In genomic region chr1:110345480-110345879, GRCh38 we compare ENCODE assay signal across 13 cellular contexts. TPM values are rescaled to one million over a fixed set of nuclear protein-coding genes. Genes with fewer than 3 reads are reported as not detected.
DNase-seq lines count a peak whose midpoint lies in the region; ATAC-seq, FAIRE-seq and TF ChIP-seq lines count a peak whose summit lies in the region.
"Had no signal": no experiment of that assay in that cellular context is flagged by ENCODE, and none has a peak within 500 bp of the region (broad histone marks: within the 10 kb centered on the region; RNA-seq: fewer than 3 reads in every experiment).

No MANE protein-coding gene starts in this region.

- H3F3A ChIP-seq in DOHH2 (ENCODE audit: control insufficient read depth, insufficient read depth): no peaks in the 10 kb centered on the region

- H3K27me3 ChIP-seq in BE2C: no peaks in the 10 kb centered on the region
- H3K27me3 ChIP-seq in DOHH2 (ENCODE audit: control insufficient read depth, low read length): no peaks in the 10 kb centered on the region
- no peaks in the 10 kb centered on the region for H3K27me3 ChIP-seq in A673 (replicated peaks; ENCODE audit: insufficient read depth, low read depth, low read length, poor library complexity)

- H3K4me1 ChIP-seq in BE2C: peaks cover 5% of the 10 kb centered on the region
- peaks cover 93% of the 10 kb centered on the region for H3K4me1 ChIP-seq in DOHH2 (ENCODE audit: control insufficient read depth, low read length)
- peaks cover 50% of the 10 kb centered on the region for H3K4me1 ChIP-seq in A673 (ENCODE audit: insufficient read depth, low read length, poor library complexity, severe bottlenecking)

- H3K9me3 Mint-ChIP-seq in activated B cell treated with CpG ODN at 0.5 μM for 24 hours: no peaks in the 10 kb centered on the region
- no peaks in the 10 kb centered on the region for H3K9me3 Mint-ChIP-seq in memory B cell

- intact Hi-C loops in activated B cell treated with CpG ODN at 0.5 μM for 24 hours (cut with micrococcal nuclease) (loop anchor here (10.0 kb wide), 1 partner anchor 529 kb away; the partner anchor contains the start of gene CD53), A673 (cut with micrococcal nuclease; ENCODE audit: unreplicated experiment) (no loop called here)

- peaks cover 80% of the 10 kb centered on the region for H3K36me3 Mint-ChIP-seq in activated B cell treated with CpG ODN at 0.5 μM for 24 hours (ENCODE audit: low read depth)
- H3K36me3 Mint-ChIP-seq in memory B cell: peaks cover 31% of the 10 kb centered on the region

- ATAC-seq in activated B cell treated with CpG ODN at 0.5 μM for 24 hours (ENCODE audit: low read depth) (no peak), memory B cell (ENCODE audit: low read depth) (no peak), HG03571 (IDR thresholded peaks at IDR 0.05; ENCODE audit: unreplicated experiment) (no peak), HG02588 (IDR thresholded peaks at IDR 0.05; ENCODE audit: unreplicated experiment) (no peak)
- ATAC-seq: left ventricle myocardium superior had no signal

- H3K4me3 ChIP-seq in BE2C (ENCODE audit: low read depth, low read length): peak overlapping the region; percentile 10; the same call in 1 of the 2 replicates
- peak overlapping the region; percentile 91 for H3K4me3 ChIP-seq in DOHH2 (ENCODE audit: low read length)
- no peak overlapping the region for H3K4me3 ChIP-seq in A673 (ENCODE audit: low read depth, low read length, poor library complexity, severe bottlenecking)

- CTCF ChIA-PET in activated B cell treated with CpG ODN at 0.5 μM for 24 hours (lab: Charles Lee) (no interaction called here), A673 (lab: Charles Lee) (no interaction called here)

- no TSS peak for BruUV-seq in A673 (replicated peaks; lab: Mats Ljungman, UMichigan)

- H3K36me3 ChIP-seq in BE2C (peaks cover 73% of the 10 kb centered on the region), DOHH2 (ENCODE audit: control insufficient read depth, low read length) (peaks cover 98% of the 10 kb centered on the region), A673 (ENCODE audit: insufficient read depth, low read length, poor library complexity, severe bottlenecking) (peaks cover 86% of the 10 kb centered on the region)

- H3K27ac Mint-ChIP-seq in activated B cell treated with CpG ODN at 0.5 μM for 24 hours (no peak overlapping the region), memory B cell (peak overlapping the region; percentile 19)

- H3K27me3 Mint-ChIP-seq in activated B cell treated with CpG ODN at 0.5 μM for 24 hours (no peaks in the 10 kb centered on the region), memory B cell (no peaks in the 10 kb centered on the region)

- peaks cover 92% of the 10 kb centered on the region for H3K4me1 Mint-ChIP-seq in activated B cell treated with CpG ODN at 0.5 μM for 24 hours
- peaks cover 50% of the 10 kb centered on the region for H3K4me1 Mint-ChIP-seq in memory B cell

- peaks cover 63% of the 10 kb centered on the region for H4K20me1 ChIP-seq in DOHH2 (ENCODE audit: control insufficient read depth, insufficient read depth, low read depth, low read length)

- H3K27ac ChIP-seq in DOHH2 (ENCODE audit: low read depth, low read length): no peak overlapping the region
- H3K27ac ChIP-seq in A673 (ENCODE audit: low read depth, low read length, poor library complexity, severe bottlenecking): no peak overlapping the region

- H3K9me2 ChIP-seq in DOHH2 (replicated peaks; ENCODE audit: control insufficient read depth, low read length): no peaks in the 10 kb centered on the region

- H3K4me3 Mint-ChIP-seq in activated B cell treated with CpG ODN at 0.5 μM for 24 hours: peak overlapping the region; percentile 13
- H3K4me3 Mint-ChIP-seq in memory B cell: peak overlapping the region; percentile 14

- POLR2A ChIA-PET in activated B cell treated with CpG ODN at 0.5 μM for 24 hours (lab: Charles Lee) (no interaction called here), A673 (lab: Charles Lee; ENCODE audit: low non-redundant PET) (no interaction called here)

- peak overlapping the region; percentile 74 for H3K4me2 ChIP-seq in DOHH2 (ENCODE audit: low read length)

- no peak for FAIRE-seq in H54 (lab: Jason Lieb, UNC)

- H3K9me3 ChIP-seq in BE2C: no peaks in the 10 kb centered on the region
- H3K9me3 ChIP-seq in DOHH2 (ENCODE audit: control insufficient read depth, insufficient read depth, low read length): no peaks in the 10 kb centered on the region
- H3K9me3 ChIP-seq in A673 (ENCODE audit: low read depth, low read length, poor library complexity, severe bottlenecking): no peaks in the 10 kb centered on the region

- DNase-seq in BE2C (no peak), activated B cell treated with CpG ODN at 0.5 μM for 24 hours (no peak), memory B cell (ENCODE audit: low spot score in 2 of 2) (no peak), A673 (ENCODE audit: low spot score) (no peak), H54 (ENCODE audit: insufficient read length, low spot score) (no peak)
- DNase-seq: anterior cingulate cortex, dermis blood vessel endothelial cell, left ventricle myocardium superior, NCI-H1436, T-helper 9 cell had no signal

- TF ChIP-seq CTCF in BE2C (IDR thresholded peaks at IDR 0.05; ENCODE audit: low read depth, low read length) (no peak), DOHH2 (IDR thresholded peaks at IDR 0.05; ENCODE audit: low read depth, low read length, poor library complexity, severe bottlenecking) (no peak), activated B cell treated with CpG ODN at 0.5 μM for 24 hours (IDR thresholded peaks at IDR 0.05) (no peak), A673 (conservative IDR thresholded peaks at IDR 0.05; ENCODE audit: low read depth, low read length) (no peak)

- peaks cover 100% of the 10 kb centered on the region for H3K79me2 ChIP-seq in DOHH2 (ENCODE audit: control insufficient read depth, low read length)

- no peak for TF ChIP-seq POLR2A in H54 (IDR thresholded peaks at IDR 0.05; ENCODE audit: low read depth, low read length)

RNA-seq across cellular contexts. Expression of gene RBM15, which starts 6.3 kb away (rescaled TPM):
- polyA plus RNA-seq in BE2C (2012; ENCODE audit: insufficient read depth, insufficient read length, low read depth): 10.3 TPM
- total RNA-seq in activated B cell treated with CpG ODN at 0.5 μM for 24 hours (52.7 and 61.1 TPM in 2 replicates), A673 (2021) (59.9 and 60.3 TPM in 2 replicates)

RNA-seq across cellular contexts. Expression of gene SLC16A4, which starts 45.3 kb away (rescaled TPM):
- polyA plus RNA-seq in BE2C (2012; ENCODE audit: insufficient read depth, insufficient read length, low read depth): 0.52 TPM
- total RNA-seq in activated B cell treated with CpG ODN at 0.5 μM for 24 hours (0.89 and 1.3 TPM in 2 replicates), A673 (2021) (0.48 and 0.60 TPM in 2 replicates)
